Comparison of ENCODE assay signal across 16 cellular contexts in genomic region chr9:96603305-96604004, GRCh38. TPM values are rescaled to one million over a fixed set of nuclear protein-coding genes. Genes with fewer than 3 reads are reported as not detected.
A peak's percentile ranks its signal among the peaks of the same experiment; 100 is the strongest.
DNase-seq lines count a peak whose midpoint lies in the region; ATAC-seq and TF ChIP-seq lines count a peak whose summit lies in the region.
"Had no signal": no experiment of that assay in that cellular context is flagged by ENCODE, and none has a peak within 500 bp of the region (broad histone marks: within the 10 kb centered on the region; RNA-seq: fewer than 3 reads in every experiment).

No MANE protein-coding gene starts in this region.

- H3K4me3 Mint-ChIP-seq in CD4-positive, alpha-beta memory T cell, result no peak overlapping the region
- H3K4me3 Mint-ChIP-seq: activated CD4-positive, alpha-beta memory T cell treated with anti-CD3 and anti-CD28 coated beads, Interleukin-2, amount 10 ng/mL, durations not matched to agents 7 days and 5 days; activated T-helper 1 cell treated with anti-CD3 and anti-CD28 coated beads, Interleukin-12 subunit alpha, Interleukin-12 subunit beta, Interleukin-2, Interleukin-4 antibody, amounts not matched to agents 30 ng/mL and 10 ng/mL and 1 ng/mL, durations not matched to agents 14 hours and 24 hours and 36 hours; HFFc6 had no signal

- H3K4me3 ChIP-seq in ascending aorta (no peak overlapping the region), heart right ventricle (peak overlapping the region in 2 of 10 donors; percentile 10 to 12), psoas muscle (peak overlapping the region; percentile 31)
- no peak overlapping the region for H3K4me3 ChIP-seq in CD4-positive, alpha-beta memory T cell (ENCODE audit: low read length in 2 of 2)
- H3K4me3 ChIP-seq: SJSA1 had no signal

- H3K27ac ChIP-seq in ascending aorta (peak overlapping the region; percentile 42 to 45), heart right ventricle (peak overlapping the region; percentile 15 to 82 (median 66)), psoas muscle (peak overlapping the region; percentile 75)
- no peak overlapping the region for H3K27ac ChIP-seq in CD4-positive, alpha-beta memory T cell (ENCODE audit: low read depth, low read length)
- H3K27ac ChIP-seq: SJSA1 had no signal

- no peak overlapping the region for H3K27ac Mint-ChIP-seq in CD4-positive, alpha-beta memory T cell
- H3K27ac Mint-ChIP-seq: activated CD4-positive, alpha-beta memory T cell treated with anti-CD3 and anti-CD28 coated beads, Interleukin-2, amount 10 ng/mL, durations not matched to agents 7 days and 5 days; activated T-helper 1 cell treated with anti-CD3 and anti-CD28 coated beads, Interleukin-12 subunit alpha, Interleukin-12 subunit beta, Interleukin-2, Interleukin-4 antibody, amounts not matched to agents 30 ng/mL and 10 ng/mL and 1 ng/mL, durations not matched to agents 14 hours and 24 hours and 36 hours; HFFc6 had no signal

- H3K27me3 Mint-ChIP-seq in CD4-positive, alpha-beta memory T cell, result peaks cover 5 to 7% of the 10 kb centered on the region in 2 donors

- CTCF ChIA-PET in CD4-positive, alpha-beta memory T cell (lab: Charles Lee; ENCODE audit: partially characterized antibody), result no interaction called here

- no peak for TF ChIP-seq CTCF in ascending aorta (IDR thresholded peaks at IDR 0.05)
- no peak for TF ChIP-seq CTCF in heart right ventricle (IDR thresholded peaks at IDR 0.05)
- no peak for TF ChIP-seq CTCF in psoas muscle (IDR thresholded peaks at IDR 0.05)

- H3K9me3 Mint-ChIP-seq in CD4-positive, alpha-beta memory T cell, result no peaks in the 10 kb centered on the region
- H3K9me3 Mint-ChIP-seq: activated CD4-positive, alpha-beta memory T cell treated with anti-CD3 and anti-CD28 coated beads, Interleukin-2, amount 10 ng/mL, durations not matched to agents 7 days and 5 days; activated T-helper 1 cell treated with anti-CD3 and anti-CD28 coated beads, Interleukin-12 subunit alpha, Interleukin-12 subunit beta, Interleukin-2, Interleukin-4 antibody, amounts not matched to agents 30 ng/mL and 10 ng/mL and 1 ng/mL, durations not matched to agents 14 hours and 24 hours and 36 hours; HFFc6 had no signal

- POLR2A ChIA-PET in CD4-positive, alpha-beta memory T cell (lab: Charles Lee; ENCODE audit: partially characterized antibody), result no interaction called here

- H3K27me3 ChIP-seq in ascending aorta (no peaks in the 10 kb centered on the region), heart right ventricle (no peaks in the 10 kb centered on the region), psoas muscle (ENCODE audit: insufficient read depth in 3 of 3, low read length in 2 of 3) (no peaks in the 10 kb centered on the region)
- no peaks in the 10 kb centered on the region for H3K27me3 ChIP-seq in CD4-positive, alpha-beta memory T cell (ENCODE audit: insufficient read depth, low read length)
- H3K27me3 ChIP-seq: SJSA1 had no signal

- H3K36me3 ChIP-seq in ascending aorta (no peaks in the 10 kb centered on the region), heart right ventricle (no peaks in the 10 kb centered on the region), psoas muscle (ENCODE audit: insufficient read depth in 1 of 2, low read depth in 1 of 2) (no peaks in the 10 kb centered on the region)
- no peaks in the 10 kb centered on the region for H3K36me3 ChIP-seq in CD4-positive, alpha-beta memory T cell (ENCODE audit: insufficient read depth, low read length)
- H3K36me3 ChIP-seq: SJSA1 had no signal

- H3K9me3 ChIP-seq in ascending aorta (no peaks in the 10 kb centered on the region), heart right ventricle (no peaks in the 10 kb centered on the region), psoas muscle (no peaks in the 10 kb centered on the region)
- no peaks in the 10 kb centered on the region for H3K9me3 ChIP-seq in CD4-positive, alpha-beta memory T cell (ENCODE audit: control insufficient read depth in 1 of 2, low read length in 2 of 2)
- H3K9me3 ChIP-seq: SJSA1 had no signal

- no peaks in the 10 kb centered on the region for H3K36me3 Mint-ChIP-seq in CD4-positive, alpha-beta memory T cell

- H3K4me1 Mint-ChIP-seq in CD4-positive, alpha-beta memory T cell, result peaks cover 0 to 1% (median 0%) of the 10 kb centered on the region in 4 donors
- H3K4me1 Mint-ChIP-seq: activated CD4-positive, alpha-beta memory T cell treated with anti-CD3 and anti-CD28 coated beads, Interleukin-2, amount 10 ng/mL, durations not matched to agents 7 days and 5 days had no signal

- DNase-seq in AG08395 (ENCODE audit: low spot score) (peak; percentile 19), ascending aorta (ENCODE audit: low spot score in 2 of 2) (no peak), heart right ventricle (no peak), psoas muscle (no peak), MV-4-11 (lab: John Stamatoyannopoulos, UW) (no peak), SIG-M5 treated with dmso at 0.1 percent for 504 hours (lab: John Stamatoyannopoulos, UW; ENCODE audit: unreplicated experiment) (no peak)
- DNase-seq in CD4-positive, alpha-beta memory T cell, result no peak
- DNase-seq: activated CD4-positive, alpha-beta memory T cell treated with anti-CD3 and anti-CD28 coated beads, Interleukin-2, amount 10 ng/mL, durations not matched to agents 7 days and 5 days; dermis blood vessel endothelial cell; HFFc6; NCI-H2171; posterior cingulate gyrus; stimulated activated CD4-positive, alpha-beta T cell treated with anti-CD3 and anti-CD28 coated beads, Interleukin-2, amount 100 ng/mL, for 48 hours had no signal

- WGBS in heart right ventricle, 2 donors, result 54 to 56% methylated on average over 8 of the region's 8 CpGs
- WGBS in psoas muscle, 3 donors, result 20 to 30% (median 25%) methylated on average over 8 of the region's 8 CpGs

- intact Hi-C loops in ascending aorta (cut with DNase I), result no loop called here
- intact Hi-C loops in heart right ventricle (cut with DNase I), result no loop called here
- intact Hi-C loops in psoas muscle (cut with DNase I), result no loop called here
- intact Hi-C loops in CD4-positive, alpha-beta memory T cell (cut with micrococcal nuclease), result no loop called here

- ATAC-seq in heart right ventricle, result peak; percentile 16 to 91 (median 78)
- ATAC-seq in psoas muscle, result peak; percentile 88 to 93 (median 92)
- no peak for ATAC-seq in GM19397 (IDR thresholded peaks at IDR 0.05; ENCODE audit: unreplicated experiment)

- H3K4me1 ChIP-seq in ascending aorta, result peaks cover 0 to 15% of the 10 kb centered on the region in 2 donors
- peaks cover 0 to 34% (median 10%) of the 10 kb centered on the region in 9 donors for H3K4me1 ChIP-seq in heart right ventricle
- H3K4me1 ChIP-seq in psoas muscle, result no peaks in the 10 kb centered on the region
- H3K4me1 ChIP-seq in CD4-positive, alpha-beta memory T cell (ENCODE audit: insufficient read depth, low read length), result no peaks in the 10 kb centered on the region
- H3K4me1 ChIP-seq: SJSA1 had no signal

RNA-seq across cellular contexts. Expression of gene CDC14B, which starts 16.2 kb away (rescaled TPM):
- total RNA-seq in ascending aorta, result 47.8 TPM
- 10 to 100 TPM; 17.0 to 30.8 (median 27.0) TPM for total RNA-seq in heart right ventricle
- 1 to 10 TPM; 5.1 to 5.9 TPM for polyA plus RNA-seq in heart right ventricle
- 10 to 100 TPM in 1 of 4 donors, 1 to 10 TPM in 3; 2.1 to 10.7 (median 6.1) TPM for total RNA-seq in psoas muscle
- polyA plus RNA-seq in psoas muscle, result 1 to 10 TPM in 2 of 3 donors, under 1 TPM in 1; 0.87 to 2.6 (median 2.5) TPM
- total RNA-seq in CD4-positive, alpha-beta memory T cell, result 10 to 100 TPM; 15.8 to 17.1 TPM
- 10 to 100 TPM; 10.6 to 10.7 TPM for polyA plus RNA-seq in CD4-positive, alpha-beta memory T cell

RNA-seq across cellular contexts. Expression of gene PRXL2C, which starts 51.7 kb away (rescaled TPM):
- total RNA-seq in ascending aorta (32.4 TPM), heart right ventricle (10 to 100 TPM; 18.4 to 59.0 (median 24.1) TPM), psoas muscle (10 to 100 TPM; 13.8 to 31.3 (median 23.5) TPM)
- polyA plus RNA-seq in heart right ventricle (10 to 100 TPM; 10.5 to 10.7 TPM), psoas muscle (10 to 100 TPM in 2 of 3 donors, 1 to 10 TPM in 1; 6.2 to 16.9 (median 14.7) TPM)
- 10 to 100 TPM; 11.5 to 12.4 TPM for total RNA-seq in CD4-positive, alpha-beta memory T cell
- 10 to 100 TPM; 10.7 to 13.8 TPM for polyA plus RNA-seq in CD4-positive, alpha-beta memory T cell
